In the genomic region with DNA sequence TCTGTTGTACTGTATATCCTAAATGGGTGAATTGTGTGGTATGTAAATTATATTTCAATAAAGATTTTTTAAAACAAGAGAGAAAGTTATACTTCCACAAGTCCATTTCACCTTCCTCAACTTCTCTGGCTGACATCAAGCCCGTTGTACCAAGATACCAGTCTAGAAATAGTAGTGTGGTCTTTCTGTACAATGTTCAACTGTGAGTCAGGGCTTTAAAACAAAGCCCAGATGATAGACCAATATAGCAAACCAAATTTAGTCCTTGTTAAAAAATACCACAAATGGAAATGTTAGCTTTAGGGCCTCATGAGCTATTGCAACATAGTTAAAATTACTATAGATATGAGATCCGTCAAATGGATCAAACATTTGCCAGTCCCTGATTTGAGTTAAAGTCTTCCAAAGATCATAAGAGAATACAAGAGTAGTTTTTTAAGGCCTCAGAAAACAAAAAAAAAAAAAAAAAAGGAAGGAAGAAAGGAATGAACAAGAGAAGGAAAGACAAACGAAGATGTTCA, we compare ENCODE assay signal across 21 cellular contexts.
"Had no signal": no experiment of that assay in that cellular context is flagged by ENCODE, and none has a peak within 500 bp of the region (broad histone marks: within the 10 kb centered on the region; RNA-seq: fewer than 3 reads in every experiment).

No MANE protein-coding gene starts in this region.

- H3K36me3 ChIP-seq: brain microvascular endothelial cell, left ventricle myocardium inferior, ovary, sigmoid colon, thoracic aorta had no signal

- H3K27me3 ChIP-seq: brain microvascular endothelial cell, dorsolateral prefrontal cortex, ovary, sigmoid colon had no signal

- DNase-seq: activated CD4-positive, alpha-beta T cell treated with anti-CD3 and anti-CD28 coated beads for 4 hours; activated CD4-positive, alpha-beta T cell treated with anti-CD3 and anti-CD28 coated beads, Interleukin-2, amount 50 U/mL, for 48 hours; activated CD8-positive, alpha-beta memory T cell treated with anti-CD3 and anti-CD28 coated beads for 24 hours; activated effector memory CD4-positive, alpha-beta T cell treated with anti-CD3 and anti-CD28 coated beads, Interleukin-2, amount 50 U/mL, for 16 hours; activated naive CD4-positive, alpha-beta T cell treated with anti-CD3 and anti-CD28 coated beads, Interleukin-2, amount 10 ng/mL, durations not matched to agents 7 days and 5 days; activated naive CD8-positive, alpha-beta T cell treated with anti-CD3 and anti-CD28 coated beads, Interleukin-2, amount 10 ng/mL, durations not matched to agents 7 days and 5 days; activated T-cell treated with anti-CD3 and anti-CD28 coated beads, Interleukin-2, amount 50 U/mL, for 1 hour; amniotic stem cell; brain microvascular endothelial cell; dorsolateral prefrontal cortex; effector memory CD4-positive, alpha-beta T cell; left ventricle myocardium inferior; naive thymus-derived CD4-positive, alpha-beta T cell; ovary; sigmoid colon; stimulated activated CD4-positive, alpha-beta T cell treated with anti-CD3 and anti-CD28 coated beads, Interleukin-15, amount 100 ng/mL, for 24 hours; stimulated activated CD4-positive, alpha-beta T cell treated with anti-CD3 and anti-CD28 coated beads, Interleukin-2, amount 100 ng/mL, for 24 hours; stimulated activated naive CD4-positive, alpha-beta T cell treated with Interleukin-2 at 50 U/mL for 16 hours had no signal

- H3K27ac ChIP-seq: brain microvascular endothelial cell, coronary artery, dorsolateral prefrontal cortex, left ventricle myocardium inferior, ovary, sigmoid colon, thoracic aorta, VCaP had no signal

- H3K9me3 ChIP-seq: left ventricle myocardium inferior, ovary, sigmoid colon, thoracic aorta had no signal

- H3K4me1 ChIP-seq: sigmoid colon had no signal

- ATAC-seq: naive thymus-derived CD4-positive, alpha-beta T cell had no signal

- H3K4me3 ChIP-seq: coronary artery, dorsolateral prefrontal cortex, left ventricle myocardium inferior, ovary, sigmoid colon, thoracic aorta had no signal
